In genomic region chr18:68847219-68847860, GRCh38 we compare ENCODE assay signal across 8 cellular contexts. TPM values are rescaled to one million over a fixed set of nuclear protein-coding genes. Genes with fewer than 3 reads are reported as not detected.
DNase-seq lines count a peak whose midpoint lies in the region; ATAC-seq, FAIRE-seq and TF ChIP-seq lines count a peak whose summit lies in the region.

No MANE protein-coding gene starts in this region.

- no peaks in the 10 kb centered on the region for H3K36me3 Mint-ChIP-seq in T-cell

- no peak overlapping the region for H3K27ac ChIP-seq in GM12878 (ENCODE audit: control insufficient read depth, insufficient read depth)

- in situ Hi-C loops in GM12878 (cut with MboI), result loop anchor here (10.0 kb wide), 2 partner anchors 1247 to 1597 kb away; no protein-coding TSS in a partner anchor

- no peaks in the 10 kb centered on the region for H3K4me1 Mint-ChIP-seq in T-cell

- no peak for TF ChIP-seq POLR2A in GM12878 (IDR thresholded peaks at IDR 0.05; ENCODE audit: low read depth, low read length)

- intact Hi-C loops in GM12878 (cut with micrococcal nuclease; ENCODE audit: unreplicated experiment), result loop anchor here (2.0 kb wide), 1 partner anchor 1235 kb away; no protein-coding TSS in a partner anchor

- no peaks in the 10 kb centered on the region for H3K9me3 Mint-ChIP-seq in T-cell

- RAD21 ChIA-PET in GM12878 (lab: Charles Lee; ENCODE audit: unreplicated experiment), result interaction anchor here (1.0 to 1.6 kb wide), 2 partner anchors 9 to 1587 kb away, joined by 4 read pairs; no protein-coding TSS in a partner anchor

- H3K9ac ChIP-seq in GM12878 (ENCODE audit: control insufficient read depth, insufficient read depth, low read length), result no peak overlapping the region

- H3K4me3 ChIP-seq in GM12878, result no peak overlapping the region

- CTCF ChIA-PET in GM12878 (lab: Yijun Ruan, JAX), result interaction anchor here (1.5 to 2.1 kb wide), 5 partner anchors 15 to 1607 kb away, joined by 3 to 7 read pairs (median 4); no protein-coding TSS in a partner anchor
- CTCF ChIA-PET in T-cell (lab: Charles Lee), result interaction anchor here in 1 of 2 donors (1.2 kb wide), 1 partner anchor 1239 kb away, joined by 3 read pairs; no protein-coding TSS in a partner anchor

- POLR2A ChIA-PET in GM12878 (lab: Charles Lee), result no interaction called here
- POLR2A ChIA-PET in T-cell (lab: Charles Lee), result no interaction called here

- H3K27me3 Mint-ChIP-seq in T-cell, result no peaks in the 10 kb centered on the region

- H3K4me2 ChIP-seq in GM12878 (ENCODE audit: control insufficient read depth, insufficient read depth), result no peak overlapping the region

- peak; percentile 46 to 64 (median 50); a peak in 4 of 6 replicates for TF ChIP-seq CTCF in GM12878 (IDR thresholded peaks at IDR 0.05 in 2 of 3, conservative IDR thresholded peaks at IDR 0.05 in 1 of 3; ENCODE audit: control insufficient read depth in 2 of 3, extremely low read depth in 1 of 3, insufficient read depth in 1 of 3, low read depth in 3 of 3, low read length in 3 of 3)

- H3K27me3 ChIP-seq in GM12878 (replicated peaks in 1 of 2; ENCODE audit: control insufficient read depth in 2 of 2, insufficient read depth in 2 of 2, low read length in 1 of 2), result no peaks in the 10 kb centered on the region

- SMC1A ChIA-PET in GM12878 (lab: Charles Lee; ENCODE audit: uncharacterized antibody, unreplicated experiment), result interaction anchor here (0.7 kb wide), 1 partner anchor 1239 kb away, joined by 3 read pairs; no protein-coding TSS in a partner anchor

- H3K27ac Mint-ChIP-seq in T-cell, result no peak overlapping the region

- no peaks in the 10 kb centered on the region for H4K20me1 ChIP-seq in GM12878 (ENCODE audit: control insufficient read depth, insufficient read depth)

- no peak for TF ChIP-seq EP300 in GM12878 (IDR thresholded peaks at IDR 0.05; ENCODE audit: borderline replicate concordance in 1 of 2, control insufficient read depth in 1 of 2, low read depth in 2 of 2, low read length in 2 of 2)

- H3K4me3 Mint-ChIP-seq in T-cell, result no peak overlapping the region

- FAIRE-seq in GM12878 (lab: Jason Lieb, UNC), result no peak

- H3K9me3 ChIP-seq in GM12878 (replicated peaks; ENCODE audit: control insufficient read depth, insufficient read depth, low read length), result no peaks in the 10 kb centered on the region

- no peaks in the 10 kb centered on the region for H3K36me3 ChIP-seq in GM12878 (ENCODE audit: control insufficient read depth in 2 of 2, insufficient read depth in 2 of 2, low read length in 1 of 2)

- WGBS in GM12878 (ENCODE audit: insufficient coverage, insufficient replicate concordance, low lambda C conversion rate, missing lambda C conversion rate), result 13% methylated on average over 3 of the region's 3 CpGs

- ATAC-seq in GM18520 (IDR thresholded peaks at IDR 0.05; ENCODE audit: unreplicated experiment), result peak; percentile 50
- peak; percentile 33; the same call in 1 of the 3 replicates for ATAC-seq in GM12878
- no peak for ATAC-seq in T-cell (replicated peaks in 1 of 4)

- peak; percentile 6 for DNase-seq in AG08396 (ENCODE audit: low spot score)
- DNase-seq in MV-4-11 (lab: John Stamatoyannopoulos, UW), result peak; percentile 6
- no peak for DNase-seq in GM12878 (ENCODE audit: low read depth, low spot score)
- peak; percentile 30 for DNase-seq in medulla oblongata (ENCODE audit: extremely low spot score)
- DNase-seq in T-cell, result no peak
- no peak for DNase-seq in HuH-7.5 (ENCODE audit: low spot score)
- no peak for DNase-seq in COLO829 (ENCODE audit: low spot score)

- H2AFZ ChIP-seq in GM12878 (ENCODE audit: control insufficient read depth, low read depth, low read length), result no peak overlapping the region

- BruUV-seq in GM12878 (replicated peaks; lab: Mats Ljungman, UMichigan), result no TSS peak

- no peaks in the 10 kb centered on the region for H3K4me1 ChIP-seq in GM12878 (ENCODE audit: control insufficient read depth, insufficient read depth, low read length)

- TF ChIP-seq RAD21 in GM12878 (IDR thresholded peaks at IDR 0.05; ENCODE audit: insufficient read depth, low read depth, low read length), result peak; percentile 67

- no peaks in the 10 kb centered on the region for H3K79me2 ChIP-seq in GM12878 (ENCODE audit: control insufficient read depth, insufficient read depth, low read length)

TF ChIP-seq in GM12878, 131 proteins besides CTCF, POLR2A, EP300 and RAD21:
- TF ChIP-seq SMC3 (IDR thresholded peaks at IDR 0.05; ENCODE audit: borderline replicate concordance, low read length), result peak; percentile 35; the same call in 1 of the 2 replicates
- no peak for TF ChIP-seq HDAC6 (IDR thresholded peaks at IDR 0.05; ENCODE audit: unreplicated experiment)

RNA-seq across cellular contexts. Expression of gene CCDC102B, which starts 49.5 kb away (rescaled TPM):
- 41.3 and 48.6 TPM in 2 replicates for total RNA-seq in GM12878 (2013; cell fraction: nucleolus; rRNA removed)
- total RNA-seq in GM12878 (2014; rRNA removed) (3.4 and 4.7 TPM in 2 replicates), GM12878 (2014; rRNA removed; fragmentation: Illumina TruSeq; extraction: Trizol) (3.5 and 3.7 TPM in 2 replicates), GM12878 (2021) (2.7 and 2.8 TPM in 2 replicates), T-cell (1 to 10 TPM; 4.4 to 7.0 (median 6.1) TPM)
- polyA plus RNA-seq in GM12878 (2011; ENCODE audit: low read depth), result 2.5 TPM
- polyA plus RNA-seq in GM12878 (2011; rRNA removed) (4.6 and 7.3 TPM in 2 replicates), GM12878 (2014; fragmentation: Illumina TruSeq; extraction: Trizol) (3.2 and 6.4 TPM in 2 replicates), GM12878 (2014; fragmentation: Nextera tagmentation; extraction: Ambion mirVana) (1 to 10 TPM; 3.5 to 3.6 TPM), GM12878 (2014; rRNA removed) (2.7 and 3.9 TPM in 2 replicates), GM12878 (2016; fragmentation: Nextera tagmentation; extraction: Ambion mirVana) (1 to 10 TPM; 2.9 to 3.1 TPM)
- 2.0 and 2.5 TPM in 2 replicates for polyA plus RNA-seq in GM12878 (2011; cell fraction: cytosol; rRNA removed)
- 3.5 and 4.2 TPM in 2 replicates for polyA plus RNA-seq in GM12878 (2011; cell fraction: nucleus; rRNA removed)
- polyA plus RNA-seq in GM12878 (2012), result 2.9 and 3.4 TPM in 2 replicates
- polyA minus RNA-seq in GM12878 (2011; rRNA and poly(A)+ RNA removed), result 8.8 and 9.1 TPM in 2 replicates
- 0.94 and 2.6 TPM in 2 replicates for polyA minus RNA-seq in GM12878 (2011; cell fraction: cytosol; rRNA and poly(A)+ RNA removed)
- polyA minus RNA-seq in GM12878 (2011; cell fraction: nucleus; rRNA and poly(A)+ RNA removed), result 10.2 and 18.6 TPM in 2 replicates

Comparison
In these comparisons a context has a peak if more than half of its experiments do, and no peak if none do; other contexts are left out.
1. DNase-seq: peak in AG08396 (single experiment), MV-4-11 (single experiment) and medulla oblongata (single experiment); none in GM12878 (single experiment), T-cell (0 of 34), HuH-7.5 (single experiment) and COLO829 (single experiment).
2. ATAC-seq: peak in GM18520 (single experiment) and GM12878 (single experiment); none in T-cell (0 of 4).